ENCODE assay signal across 17 cellular contexts in genomic region chr12:108282160-108282559, GRCh38. TPM values are rescaled to one million over a fixed set of nuclear protein-coding genes. Genes with fewer than 3 reads are reported as not detected.
DNase-seq lines count a peak whose midpoint lies in the region; ATAC-seq, FAIRE-seq and TF ChIP-seq lines count a peak whose summit lies in the region.
"Had no signal": no experiment of that assay in that cellular context is flagged by ENCODE, and none has a peak within 500 bp of the region (broad histone marks: within the 10 kb centered on the region; RNA-seq: fewer than 3 reads in every experiment).

No MANE protein-coding gene starts in this region.

- H4K91ac ChIP-seq in IMR-90 (ENCODE audit: insufficient read depth, low read depth, low read length): no peak overlapping the region

- TF ChIP-seq RAD21 in IMR-90 (IDR thresholded peaks at IDR 0.05; ENCODE audit: low read length): no peak

- CTCF ChIA-PET in IMR-90 (lab: Yijun Ruan, JAX): no interaction called here

- H3K14ac ChIP-seq in IMR-90 (replicated peaks; ENCODE audit: low read depth, low read length): no peak overlapping the region

- H3K27me3 ChIP-seq in BLaER1 (no peaks in the 10 kb centered on the region), IMR-90 (ENCODE audit: control insufficient read depth, insufficient read depth, low read length) (no peaks in the 10 kb centered on the region), parathyroid adenoma (ENCODE audit: control insufficient read depth, insufficient read depth, low read length) (no peaks in the 10 kb centered on the region)

- no peak for TF ChIP-seq POLR2A in IMR-90 (IDR thresholded peaks at IDR 0.05; ENCODE audit: low read depth, low read length)

- H3K56ac ChIP-seq in IMR-90 (ENCODE audit: extremely low read depth, insufficient read depth, low read length): no peak overlapping the region

- no peak overlapping the region for H2BK5ac ChIP-seq in IMR-90 (ENCODE audit: low read depth, low read length, poor library complexity, severe bottlenecking)

- H3K27me3 Mint-ChIP-seq in effector memory CD8-positive, alpha-beta T cell: peaks cover 0 to 14% of the 10 kb centered on the region in 2 donors

- no peak for FAIRE-seq in frontal cortex (lab: Jason Lieb, UNC)
- FAIRE-seq: GM19239 had no signal

- DNase-seq in IMR-90: no peak
- DNase-seq in effector memory CD8-positive, alpha-beta T cell: no peak
- DNase-seq in stimulated activated effector memory CD8-positive, alpha-beta T cell treated with anti-CD3 and anti-CD28 coated beads, Interleukin-12 subunit alpha, Interleukin-12 subunit beta, amount 100 ng/mL, for 72 hours (ENCODE audit: low spot score in 2 of 2): no peak
- no peak for DNase-seq in frontal cortex (ENCODE audit: low spot score in 2 of 2)
- DNase-seq: CD8-positive, alpha-beta memory T cell; DMS53; GF-D8; GM23248; H9 had no signal

- no peaks in the 10 kb centered on the region for H3K79me2 ChIP-seq in parathyroid adenoma

- no peak overlapping the region for H4K8ac ChIP-seq in IMR-90 (ENCODE audit: low read depth in 2 of 2, low read length in 2 of 2)

- H2AK9ac ChIP-seq in IMR-90 (replicated peaks; ENCODE audit: low read depth, low read length, poor library complexity): no peak overlapping the region

- POLR2A ChIA-PET in IMR-90 (lab: Charles Lee; ENCODE audit: unreplicated experiment): no interaction called here

- H4K20me1 ChIP-seq in BLaER1: no peaks in the 10 kb centered on the region
- H4K20me1 ChIP-seq in IMR-90 (ENCODE audit: insufficient read depth, low read length): no peaks in the 10 kb centered on the region

- H3K9me3 Mint-ChIP-seq in effector memory CD8-positive, alpha-beta T cell: no peaks in the 10 kb centered on the region
- H3K9me3 Mint-ChIP-seq in stimulated activated effector memory CD8-positive, alpha-beta T cell treated with anti-CD3 and anti-CD28 coated beads, Interleukin-12 subunit alpha, Interleukin-12 subunit beta, amount 100 ng/mL, for 72 hours: peaks cover 2% of the 10 kb centered on the region

- WGBS in IMR-90 (ENCODE audit: extremely low coverage in 2 of 2, insufficient read length in 1 of 2), 2 experiments: no CpG with 5 or more reads among the region's 2 CpGs

- H3K9me1 ChIP-seq in IMR-90 (ENCODE audit: insufficient read depth, low read length): no peaks in the 10 kb centered on the region

- no peak overlapping the region for H3K23ac ChIP-seq in IMR-90 (ENCODE audit: low read depth, low read length)

- BruUV-seq in IMR-90 (replicated peaks; lab: Mats Ljungman, UMichigan): no TSS peak

- H2BK20ac ChIP-seq in IMR-90 (ENCODE audit: low read depth, low read length): no peak overlapping the region

- in situ Hi-C loops in IMR-90 (cut with MboI; ENCODE audit: low sequenced_read_pairs): no loop called here

- H3K27ac ChIP-seq in BLaER1 (no peak overlapping the region), IMR-90 (ENCODE audit: insufficient read depth, low read length) (no peak overlapping the region), parathyroid adenoma (peak overlapping the region; percentile 33)
- H3K27ac ChIP-seq: GM23248 had no signal

- H3K36me3 ChIP-seq in BLaER1: no peaks in the 10 kb centered on the region
- no peaks in the 10 kb centered on the region for H3K36me3 ChIP-seq in IMR-90 (ENCODE audit: control insufficient read depth, insufficient read depth, low read length)
- H3K36me3 ChIP-seq in parathyroid adenoma (ENCODE audit: control insufficient read depth, insufficient read depth, low read length): no peaks in the 10 kb centered on the region

- no peak overlapping the region for H3K4me3 ChIP-seq in BLaER1
- no peak overlapping the region for H3K4me3 ChIP-seq in IMR-90 (ENCODE audit: insufficient read depth, low read depth, low read length)
- H3K4me3 ChIP-seq in parathyroid adenoma (ENCODE audit: low read depth, low read length): no peak overlapping the region
- H3K4me3 ChIP-seq: GM23248 had no signal

- no peak overlapping the region for H2AK5ac ChIP-seq in IMR-90 (ENCODE audit: low read depth, low read length)

- TF ChIP-seq CTCF in IMR-90 (conservative IDR thresholded peaks at IDR 0.05; ENCODE audit: low read depth, low read length) (no peak), parathyroid adenoma (IDR thresholded peaks at IDR 0.05) (no peak)

- H2BK120ac ChIP-seq in IMR-90 (ENCODE audit: low read depth, low read length): no peak overlapping the region

- H3K9ac ChIP-seq in BLaER1 (no peak overlapping the region), IMR-90 (ENCODE audit: low read depth, low read length) (no peak overlapping the region), parathyroid adenoma (no peak overlapping the region)
- H3K9ac ChIP-seq: GM23248 had no signal

- ATAC-seq in IMR-90 (ENCODE audit: low read depth) (no peak), GM21360 (IDR thresholded peaks at IDR 0.05; ENCODE audit: unreplicated experiment) (no peak)
- ATAC-seq in effector memory CD8-positive, alpha-beta T cell (replicated peaks): no peak
- ATAC-seq in stimulated activated effector memory CD8-positive, alpha-beta T cell treated with anti-CD3 and anti-CD28 coated beads, Interleukin-12 subunit alpha, Interleukin-12 subunit beta, amount 100 ng/mL, for 72 hours: no peak

- H3K4me1 Mint-ChIP-seq in effector memory CD8-positive, alpha-beta T cell (ENCODE audit: low read depth in 2 of 2): peaks cover 12 to 33% of the 10 kb centered on the region in 2 donors
- peaks cover 17% of the 10 kb centered on the region for H3K4me1 Mint-ChIP-seq in stimulated activated effector memory CD8-positive, alpha-beta T cell treated with anti-CD3 and anti-CD28 coated beads, Interleukin-12 subunit alpha, Interleukin-12 subunit beta, amount 100 ng/mL, for 72 hours

- dilution Hi-C loops in IMR-90 (cut with HindIII; ENCODE audit: low sequenced_read_pairs, unreplicated experiment): no loop called here

- no peak overlapping the region for H3K18ac ChIP-seq in IMR-90 (ENCODE audit: low read depth, low read length)

- no peaks in the 10 kb centered on the region for H3K9me3 ChIP-seq in BLaER1
- no peaks in the 10 kb centered on the region for H3K9me3 ChIP-seq in IMR-90 (ENCODE audit: control insufficient read depth, insufficient read depth, low read length)
- H3K9me3 ChIP-seq in parathyroid adenoma (ENCODE audit: control insufficient read depth, low read length): no peaks in the 10 kb centered on the region

- H3K4me2 ChIP-seq in BLaER1 (peak overlapping the region; percentile 62), IMR-90 (ENCODE audit: low read depth, low read length) (no peak overlapping the region), parathyroid adenoma (ENCODE audit: low read length) (no peak overlapping the region)

- H3K4ac ChIP-seq in IMR-90 (ENCODE audit: low read depth, low read length): no peak overlapping the region

- intact Hi-C loops in IMR-90 (cut with micrococcal nuclease): no loop called here

- H3K27ac Mint-ChIP-seq in effector memory CD8-positive, alpha-beta T cell: peak overlapping the region in 1 of 2 donors; percentile 31
- no peak overlapping the region for H3K27ac Mint-ChIP-seq in stimulated activated effector memory CD8-positive, alpha-beta T cell treated with anti-CD3 and anti-CD28 coated beads, Interleukin-12 subunit alpha, Interleukin-12 subunit beta, amount 100 ng/mL, for 72 hours
- H3K27ac Mint-ChIP-seq: B cell; CD8-positive, alpha-beta memory T cell; H9 had no signal

- H3K36me3 Mint-ChIP-seq in effector memory CD8-positive, alpha-beta T cell (ENCODE audit: insufficient read depth): no peaks in the 10 kb centered on the region
- no peaks in the 10 kb centered on the region for H3K36me3 Mint-ChIP-seq in stimulated activated effector memory CD8-positive, alpha-beta T cell treated with anti-CD3 and anti-CD28 coated beads, Interleukin-12 subunit alpha, Interleukin-12 subunit beta, amount 100 ng/mL, for 72 hours
- H3K36me3 Mint-ChIP-seq: CD14-positive monocyte; CD8-positive, alpha-beta memory T cell had no signal

- H3K4me1 ChIP-seq in BLaER1 (peaks cover 19% of the 10 kb centered on the region), IMR-90 (ENCODE audit: control insufficient read depth, insufficient read depth, low read length) (no peaks in the 10 kb centered on the region), parathyroid adenoma (peaks cover 15% of the 10 kb centered on the region)

- no peaks in the 10 kb centered on the region for H3K79me1 ChIP-seq in IMR-90 (ENCODE audit: low read depth in 1 of 2, low read length in 2 of 2)

- no peak overlapping the region for H2BK15ac ChIP-seq in IMR-90 (ENCODE audit: low read depth, low read length)

- no peak overlapping the region for H4K5ac ChIP-seq in IMR-90 (ENCODE audit: low read depth, low read length)

- H3K4me3 Mint-ChIP-seq in effector memory CD8-positive, alpha-beta T cell: peak overlapping the region; percentile 26 to 52
- H3K4me3 Mint-ChIP-seq in stimulated activated effector memory CD8-positive, alpha-beta T cell treated with anti-CD3 and anti-CD28 coated beads, Interleukin-12 subunit alpha, Interleukin-12 subunit beta, amount 100 ng/mL, for 72 hours: no peak overlapping the region
- H3K4me3 Mint-ChIP-seq: B cell, H9 had no signal

- H2AFZ ChIP-seq in IMR-90 (replicated peaks; ENCODE audit: low read length, poor library complexity): no peak overlapping the region
- H2AFZ ChIP-seq in parathyroid adenoma: peak overlapping the region; percentile 5
- H2AFZ ChIP-seq: GM23248 had no signal

TF ChIP-seq in IMR-90, 13 proteins besides CTCF, POLR2A, EP300 and RAD21:
- TF ChIP-seq MAZ (IDR thresholded peaks at IDR 0.05; ENCODE audit: borderline replicate concordance, low read depth, low read length) (no peak), MAFK (IDR thresholded peaks at IDR 0.05; ENCODE audit: low read depth, low read length) (peak; percentile 78)
TF ChIP-seq in IMR-90: peak in this region for 1.

RNA-seq across cellular contexts. Expression of gene CMKLR1, which starts 57.0 kb away (rescaled TPM):
- total RNA-seq in IMR-90 (2012; rRNA removed) (not detected in 2 replicates), frontal cortex (1.2 TPM)
- polyA plus RNA-seq in IMR-90 (2012; rRNA removed): not detected in 2 replicates
- polyA plus RNA-seq in IMR-90 (2012; cell fraction: cytosol; rRNA removed): not detected in 2 replicates
- polyA plus RNA-seq in IMR-90 (2012; cell fraction: nucleus; rRNA removed; ENCODE audit: low replicate concordance): not detected in 2 replicates
- total RNA-seq: A172, HT-29 had no signal
